Comparison of ENCODE assay signal across 15 cellular contexts in genomic region chrX:132636080-132636479, GRCh38.
DNase-seq lines count a peak whose midpoint lies in the region; ATAC-seq and TF ChIP-seq lines count a peak whose summit lies in the region.
"Had no signal": no experiment of that assay in that cellular context is flagged by ENCODE, and none has a peak within 500 bp of the region (broad histone marks: within the 10 kb centered on the region; RNA-seq: fewer than 3 reads in every experiment).

No MANE protein-coding gene starts in this region.

- H3K36me3 ChIP-seq in OCI-LY7 (ENCODE audit: insufficient read depth, low read length), result no peaks in the 10 kb centered on the region
- H3K36me3 ChIP-seq: breast epithelium, esophagus muscularis mucosa had no signal

- no peak overlapping the region for H3K27ac ChIP-seq in OCI-LY7 (ENCODE audit: low read depth, low read length, poor library complexity, severe bottlenecking)
- H3K27ac ChIP-seq: breast epithelium, esophagus muscularis mucosa, skin epidermis had no signal

- H4K20me1 ChIP-seq in OCI-LY7 (ENCODE audit: insufficient read depth, low read length), result no peaks in the 10 kb centered on the region

- no TSS peak for BruUV-seq in OCI-LY7 (replicated peaks; lab: Mats Ljungman, UMichigan)

- no peaks in the 10 kb centered on the region for H3K79me2 ChIP-seq in OCI-LY7 (ENCODE audit: insufficient read depth, low read depth, low read length)

- H3K9me3 Mint-ChIP-seq in stimulated activated memory B cell treated with anti-CD40 and anti-IgM and Interleukin-4, amounts not matched to agents 10 μg/mL and 1 μg/mL and 100 μg/mL, for 72 hours, result no peaks in the 10 kb centered on the region
- no peaks in the 10 kb centered on the region for H3K9me3 Mint-ChIP-seq in activated CD4-positive, alpha-beta memory T cell treated with anti-CD3 and anti-CD28 coated beads, Interleukin-2, amount 10 ng/mL, durations not matched to agents 7 days and 5 days
- H3K9me3 Mint-ChIP-seq: naive B cell had no signal

- no peaks in the 10 kb centered on the region for H3K9me2 ChIP-seq in OCI-LY7 (ENCODE audit: insufficient read depth, low read length)

- CTCF ChIA-PET in OCI-LY7 (lab: Charles Lee; ENCODE audit: unreplicated experiment), result no interaction called here
- CTCF ChIA-PET in activated CD4-positive, alpha-beta memory T cell treated with anti-CD3 and anti-CD28 coated beads, Interleukin-2, amount 10 ng/mL, durations not matched to agents 7 days and 5 days (lab: Charles Lee), result interaction anchor here (0.7 to 1.3 kb wide), 2 partner anchors 343 to 1034 kb away, joined by 3 read pairs; no protein-coding TSS in a partner anchor

- no peak for DNase-seq in AG09309 (ENCODE audit: low read depth)
- DNase-seq in H4 (ENCODE audit: low spot score), result peak; percentile 6
- DNase-seq in OCI-LY7 (ENCODE audit: low spot score), result no peak
- peak; percentile 3 for DNase-seq in fibroblast of peridontal ligament (ENCODE audit: extremely low read depth)
- no peak for DNase-seq in cardiac septum (ENCODE audit: low spot score)
- DNase-seq in SIG-M5 (lab: John Stamatoyannopoulos, UW), result no peak
- no peak for DNase-seq in activated CD4-positive, alpha-beta memory T cell treated with anti-CD3 and anti-CD28 coated beads, Interleukin-2, amount 10 ng/mL, durations not matched to agents 7 days and 5 days
- DNase-seq: activated T-cell treated with anti-CD3 and anti-CD28 coated beads, Interleukin-2, amount 50 U/mL, for 48 hours; naive B cell; SHP77 had no signal

- ATAC-seq in stimulated activated memory B cell treated with anti-CD40 and anti-IgM and Interleukin-4, amounts not matched to agents 10 μg/mL and 1 μg/mL and 100 μg/mL, for 72 hours, result no peak
- ATAC-seq: activated CD4-positive, CD25-positive, alpha-beta regulatory T cell treated with anti-CD3 and anti-CD28 coated beads, Interleukin-2, amount 50 U/mL, for 24 hours had no signal

- POLR2A ChIA-PET in OCI-LY7 (lab: Charles Lee), result no interaction called here
- POLR2A ChIA-PET in activated CD4-positive, alpha-beta memory T cell treated with anti-CD3 and anti-CD28 coated beads, Interleukin-2, amount 10 ng/mL, durations not matched to agents 7 days and 5 days (lab: Charles Lee), result no interaction called here

- H3K4me1 ChIP-seq in OCI-LY7 (ENCODE audit: insufficient read depth, low read length, poor library complexity, severe bottlenecking), result no peaks in the 10 kb centered on the region
- H3K4me1 ChIP-seq: breast epithelium, esophagus muscularis mucosa had no signal

- H3K27ac Mint-ChIP-seq in stimulated activated memory B cell treated with anti-CD40 and anti-IgM and Interleukin-4, amounts not matched to agents 10 μg/mL and 1 μg/mL and 100 μg/mL, for 72 hours, result no peak overlapping the region
- no peak overlapping the region for H3K27ac Mint-ChIP-seq in activated CD4-positive, alpha-beta memory T cell treated with anti-CD3 and anti-CD28 coated beads, Interleukin-2, amount 10 ng/mL, durations not matched to agents 7 days and 5 days

- no peaks in the 10 kb centered on the region for H3K36me3 Mint-ChIP-seq in stimulated activated memory B cell treated with anti-CD40 and anti-IgM and Interleukin-4, amounts not matched to agents 10 μg/mL and 1 μg/mL and 100 μg/mL, for 72 hours
- H3K36me3 Mint-ChIP-seq in activated CD4-positive, alpha-beta memory T cell treated with anti-CD3 and anti-CD28 coated beads, Interleukin-2, amount 10 ng/mL, durations not matched to agents 7 days and 5 days (ENCODE audit: low read depth), result no peaks in the 10 kb centered on the region
- H3K36me3 Mint-ChIP-seq: naive B cell had no signal

- no peak overlapping the region for H3K4me3 ChIP-seq in AG09309 (ENCODE audit: control insufficient read depth, low read depth, low read length)
- no peak overlapping the region for H3K4me3 ChIP-seq in OCI-LY7 (ENCODE audit: low read depth, low read length, poor library complexity, severe bottlenecking)
- H3K4me3 ChIP-seq: breast epithelium, esophagus muscularis mucosa, skin epidermis had no signal

- H3K9me3 ChIP-seq in OCI-LY7 (ENCODE audit: low read length), result no peaks in the 10 kb centered on the region
- H3K9me3 ChIP-seq: breast epithelium, esophagus muscularis mucosa had no signal

- H3K27me3 Mint-ChIP-seq in stimulated activated memory B cell treated with anti-CD40 and anti-IgM and Interleukin-4, amounts not matched to agents 10 μg/mL and 1 μg/mL and 100 μg/mL, for 72 hours, result no peaks in the 10 kb centered on the region
- H3K27me3 Mint-ChIP-seq in activated CD4-positive, alpha-beta memory T cell treated with anti-CD3 and anti-CD28 coated beads, Interleukin-2, amount 10 ng/mL, durations not matched to agents 7 days and 5 days, result peaks cover 3% of the 10 kb centered on the region

- intact Hi-C loops in OCI-LY7 (cut with micrococcal nuclease; ENCODE audit: unreplicated experiment) (no loop called here), cardiac septum (cut with DNase I) (loop anchor here (10.0 kb wide), 1 partner anchor 791 kb away; no protein-coding TSS in a partner anchor)

- no peak overlapping the region for H3K4me3 Mint-ChIP-seq in stimulated activated memory B cell treated with anti-CD40 and anti-IgM and Interleukin-4, amounts not matched to agents 10 μg/mL and 1 μg/mL and 100 μg/mL, for 72 hours
- no peak overlapping the region for H3K4me3 Mint-ChIP-seq in activated CD4-positive, alpha-beta memory T cell treated with anti-CD3 and anti-CD28 coated beads, Interleukin-2, amount 10 ng/mL, durations not matched to agents 7 days and 5 days
- H3K4me3 Mint-ChIP-seq: naive B cell had no signal

- TF ChIP-seq CTCF in AG09309 (IDR thresholded peaks at IDR 0.05; ENCODE audit: control insufficient read depth, insufficient read depth, low read depth, low read length, missing control alignments), result peak; percentile 16
- peak; percentile 48; the same call in 1 of the 2 replicates for TF ChIP-seq CTCF in OCI-LY7 (conservative IDR thresholded peaks at IDR 0.05; ENCODE audit: low read length)

- H3K4me1 Mint-ChIP-seq in stimulated activated memory B cell treated with anti-CD40 and anti-IgM and Interleukin-4, amounts not matched to agents 10 μg/mL and 1 μg/mL and 100 μg/mL, for 72 hours, result no peaks in the 10 kb centered on the region
- H3K4me1 Mint-ChIP-seq in activated CD4-positive, alpha-beta memory T cell treated with anti-CD3 and anti-CD28 coated beads, Interleukin-2, amount 10 ng/mL, durations not matched to agents 7 days and 5 days, result no peaks in the 10 kb centered on the region

- no peak overlapping the region for H2AFZ ChIP-seq in OCI-LY7 (ENCODE audit: low read length)

- no peak overlapping the region for H3K4me2 ChIP-seq in OCI-LY7 (ENCODE audit: low read length)

Comparison
In these comparisons a context has a peak if more than half of its experiments do, and no peak if none do; other contexts are left out.
1. DNase-seq: peak in H4 (single experiment) and fibroblast of peridontal ligament (single experiment); none in AG09309 (single experiment), OCI-LY7 (single experiment), cardiac septum (single experiment), SIG-M5 (single experiment) and activated CD4-positive, alpha-beta memory T cell treated with anti-CD3 and anti-CD28 coated beads, Interleukin-2, amount 10 ng/mL, durations not matched to agents 7 days and 5 days (single experiment).